ENCODE assay signal across 14 cellular contexts in the genomic region with DNA sequence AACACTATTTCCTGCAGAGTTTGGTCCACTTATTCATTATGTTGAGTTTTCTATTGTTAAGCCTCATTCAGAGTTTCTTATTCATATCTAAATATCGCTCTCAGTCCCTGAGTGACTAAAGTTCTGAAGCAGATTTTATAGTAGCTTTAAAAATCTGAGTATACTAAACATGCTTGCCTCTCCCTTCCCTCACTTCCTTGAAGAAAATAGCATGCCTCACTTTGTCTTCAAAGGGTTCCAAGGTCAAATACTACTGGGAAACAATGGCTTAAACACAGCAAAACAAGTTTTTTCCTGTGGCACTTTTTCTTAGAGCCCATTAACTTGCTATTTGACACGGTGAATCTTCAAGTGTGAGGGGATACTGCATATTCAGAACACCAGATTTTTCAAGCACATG. TPM values are rescaled to one million over a fixed set of nuclear protein-coding genes. Genes with fewer than 3 reads are reported as not detected.
A peak's percentile ranks its signal among the peaks of the same experiment; 100 is the strongest.
DNase-seq lines count a peak whose midpoint lies in the region; ATAC-seq and TF ChIP-seq lines count a peak whose summit lies in the region.
"Had no signal": no experiment of that assay in that cellular context is flagged by ENCODE, and none has a peak within 500 bp of the region (broad histone marks: within the 10 kb centered on the region; RNA-seq: fewer than 3 reads in every experiment).

No MANE protein-coding gene starts in this region.

- TF ChIP-seq CTCF in left ventricle myocardium inferior (IDR thresholded peaks at IDR 0.05; ENCODE audit: borderline replicate concordance) (no peak), gastrocnemius medialis (IDR thresholded peaks at IDR 0.05 in 4 of 5, conservative IDR thresholded peaks at IDR 0.05 in 1 of 5) (no peak)

- ATAC-seq in left colon, result peak; percentile 97
- ATAC-seq in GM19455 (IDR thresholded peaks at IDR 0.05; ENCODE audit: unreplicated experiment), result no peak
- ATAC-seq in gastrocnemius medialis, result no peak
- ATAC-seq in HG03520 (IDR thresholded peaks at IDR 0.05; ENCODE audit: unreplicated experiment), result no peak
- ATAC-seq: GM23338 had no signal

- intact Hi-C loops in left ventricle myocardium inferior (cut with micrococcal nuclease), result no loop called here
- intact Hi-C loops in cardiac septum (cut with DNase I), result loop anchor here (5.0 kb wide), 1 partner anchor 39 kb away; no protein-coding TSS in a partner anchor
- intact Hi-C loops in left colon (cut with DNase I, micrococcal nuclease), result no loop called here
- intact Hi-C loops in gastrocnemius medialis (cut with DNase I; ENCODE audit: low total_unique reads), result no loop called here

- DNase-seq in left ventricle myocardium inferior (no peak), cardiac septum (ENCODE audit: low spot score) (no peak), left colon (no peak), pulmonary artery endothelial cell (ENCODE audit: low read depth, low spot score) (peak; percentile 29), gastrocnemius medialis (no peak)
- DNase-seq: 8988T, AML-193, DMS53, GF-D8, H7 had no signal

- H3K27ac ChIP-seq in left ventricle myocardium inferior (replicated peaks) (peak overlapping the region; percentile 48), gastrocnemius medialis (no peak overlapping the region)
- H3K27ac ChIP-seq: BLaER1 had no signal

- no peak for TF ChIP-seq POLR2A in gastrocnemius medialis (IDR thresholded peaks at IDR 0.05)

- in situ Hi-C loops in gastrocnemius medialis (cut with MboI; ENCODE audit: low sequenced_read_pairs in 4 of 4), result no loop called here

- H3K27me3 ChIP-seq in left ventricle myocardium inferior (ENCODE audit: low read depth) (no peaks in the 10 kb centered on the region), gastrocnemius medialis (peaks cover 0 to 6% (median 0%) of the 10 kb centered on the region in 3 donors)
- H3K27me3 ChIP-seq: BLaER1 had no signal

- H3K36me3 ChIP-seq in left ventricle myocardium inferior (no peaks in the 10 kb centered on the region), gastrocnemius medialis (no peaks in the 10 kb centered on the region)
- H3K36me3 ChIP-seq: BLaER1 had no signal

- H3K9me3 ChIP-seq in left ventricle myocardium inferior (replicated peaks) (no peaks in the 10 kb centered on the region), gastrocnemius medialis (no peaks in the 10 kb centered on the region)
- H3K9me3 ChIP-seq: BLaER1 had no signal

- no peak overlapping the region for H3K4me3 ChIP-seq in left ventricle myocardium inferior
- no peak overlapping the region for H3K4me3 ChIP-seq in gastrocnemius medialis
- H3K4me3 ChIP-seq: BLaER1, GM23338 had no signal

- H3K4me1 ChIP-seq in left ventricle myocardium inferior, result peaks cover 11% of the 10 kb centered on the region
- peaks cover 0 to 4% of the 10 kb centered on the region in 2 donors for H3K4me1 ChIP-seq in gastrocnemius medialis

RNA-seq across cellular contexts. Expression of a gene that starts 41.1 kb away (rescaled TPM):
- total RNA-seq in left ventricle myocardium inferior, result 28.5 TPM
- total RNA-seq in cardiac septum, result 28.7 TPM
- 10 to 100 TPM; 38.5 to 61.6 TPM for total RNA-seq in left colon
- 72.7 and 100 TPM in 2 replicates for total RNA-seq in pulmonary artery endothelial cell
- 10 to 100 TPM in 3 of 4 donors, 1 to 10 TPM in 1; 7.2 to 18.5 (median 16.3) TPM for total RNA-seq in gastrocnemius medialis
